ENCODE assay signal across 14 cellular contexts in the genomic region with DNA sequence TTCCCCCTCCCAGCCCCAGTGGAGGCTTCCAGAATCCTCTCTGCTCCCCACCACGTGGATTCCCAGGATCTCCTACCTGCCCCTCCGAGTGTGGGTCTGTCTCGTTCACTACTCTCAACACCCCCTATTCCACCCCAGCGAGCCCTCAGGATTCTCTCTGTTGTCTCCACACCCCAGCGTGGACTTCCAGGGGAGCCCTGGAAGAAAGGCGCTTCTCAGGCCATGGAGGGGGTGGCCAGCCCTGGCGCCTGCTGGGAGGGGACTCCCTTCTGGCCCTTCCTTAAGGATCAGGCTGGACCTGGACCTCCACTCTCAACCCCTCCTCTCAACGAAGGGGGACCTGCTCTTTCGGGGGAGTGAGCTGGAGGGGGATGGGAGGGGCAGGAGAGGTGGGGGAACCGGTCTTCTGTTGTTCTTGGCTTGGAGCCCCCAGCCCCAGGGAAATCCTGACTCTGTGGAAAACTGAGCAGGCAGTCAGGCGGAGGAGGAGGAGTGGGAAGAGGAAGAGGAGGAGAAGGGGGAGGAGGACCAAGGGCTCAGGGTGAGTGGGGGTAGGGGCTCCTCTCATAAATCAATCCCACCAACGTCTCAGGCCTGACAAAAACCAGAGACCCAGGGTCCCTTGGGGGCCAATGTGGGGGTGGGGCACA.
"Had no signal": no experiment of that assay in that cellular context is flagged by ENCODE, and none has a peak within 500 bp of the region (broad histone marks: within the 10 kb centered on the region; RNA-seq: fewer than 3 reads in every experiment).

No MANE protein-coding gene starts in this region.

- H3K4me3 Mint-ChIP-seq: activated naive CD4-positive, alpha-beta T cell treated with anti-CD3 and anti-CD28 coated beads, Interleukin-2, amount 50 U/mL, for 24 hours; endodermal cell; memory B cell had no signal

- DNase-seq: activated T-cell treated with anti-CD3 and anti-CD28 coated beads, Interleukin-2, amount 50 U/mL, for 1 hour; brain microvascular endothelial cell; dermis blood vessel endothelial cell; endodermal cell; stimulated activated CD4-positive, alpha-beta T cell treated with anti-CD3 and anti-CD28 coated beads, Interleukin-4, amount 100 ng/mL, for 1 hour; stimulated activated CD8-positive, alpha-beta memory T cell treated with anti-CD3 and anti-CD28 coated beads, Interleukin-4, amount 100 ng/mL, for 48 hours; stimulated activated naive CD8-positive, alpha-beta T cell treated with anti-CD3 and anti-CD28 coated beads, Interleukin-15, Interleukin-2, amounts not matched to agents 100 U/mL and 50 U/mL, for 24 hours; upper lobe of right lung had no signal

- H3K36me3 Mint-ChIP-seq: activated naive CD4-positive, alpha-beta T cell treated with anti-CD3 and anti-CD28 coated beads, Interleukin-2, amount 50 U/mL, for 24 hours; memory B cell had no signal

- H3K4me1 Mint-ChIP-seq: activated naive CD4-positive, alpha-beta T cell treated with anti-CD3 and anti-CD28 coated beads, Interleukin-2, amount 50 U/mL, for 24 hours; memory B cell had no signal

- H3K4me1 ChIP-seq: psoas muscle, upper lobe of right lung had no signal

- H3K27me3 Mint-ChIP-seq: activated naive CD4-positive, alpha-beta T cell treated with anti-CD3 and anti-CD28 coated beads, Interleukin-2, amount 50 U/mL, for 24 hours; memory B cell had no signal

- H3K4me3 ChIP-seq: esophagus muscularis mucosa, psoas muscle, suprapubic skin, upper lobe of right lung had no signal

- H3K9me3 Mint-ChIP-seq: activated naive CD4-positive, alpha-beta T cell treated with anti-CD3 and anti-CD28 coated beads, Interleukin-2, amount 50 U/mL, for 24 hours; endodermal cell; memory B cell had no signal

- H3K9me3 ChIP-seq: esophagus muscularis mucosa, neutrophil, psoas muscle, suprapubic skin, upper lobe of right lung had no signal

- H3K36me3 ChIP-seq: brain microvascular endothelial cell, esophagus muscularis mucosa, neutrophil, suprapubic skin, upper lobe of right lung had no signal

- H3K27ac Mint-ChIP-seq: activated naive CD4-positive, alpha-beta T cell treated with anti-CD3 and anti-CD28 coated beads, Interleukin-2, amount 50 U/mL, for 24 hours; endodermal cell; memory B cell had no signal

- H3K27me3 ChIP-seq: brain microvascular endothelial cell, esophagus muscularis mucosa, neutrophil, suprapubic skin, upper lobe of right lung had no signal

- H3K27ac ChIP-seq: brain microvascular endothelial cell, esophagus muscularis mucosa, neutrophil, psoas muscle, suprapubic skin, upper lobe of right lung had no signal
